In genomic region chr17:81884520-81884919, GRCh38 we compare ENCODE assay signal across 13 cellular contexts. TPM values are rescaled to one million over a fixed set of nuclear protein-coding genes. Genes with fewer than 3 reads are reported as not detected.
DNase-seq lines count a peak whose midpoint lies in the region; ATAC-seq and TF ChIP-seq lines count a peak whose summit lies in the region.
"Had no signal": no experiment of that assay in that cellular context is flagged by ENCODE, and none has a peak within 500 bp of the region (broad histone marks: within the 10 kb centered on the region; RNA-seq: fewer than 3 reads in every experiment).

No MANE protein-coding gene starts in this region.

- H3K9me3 ChIP-seq in T-helper 17 cell (ENCODE audit: control insufficient read depth, low read length, poor library complexity, severe bottlenecking), result no peaks in the 10 kb centered on the region

- peak; percentile 25 for ATAC-seq in activated CD8-positive, alpha-beta memory T cell treated with anti-CD3 and anti-CD28 coated beads, Interleukin-2, amount 10 ng/mL, durations not matched to agents 7 days and 5 days
- no peak for ATAC-seq in T-helper 17 cell
- peak; percentile 23 to 69 for ATAC-seq in left cardiac atrium
- ATAC-seq in stimulated activated effector memory CD8-positive, alpha-beta T cell treated with anti-CD3 and anti-CD28 coated beads, Interleukin-12 subunit alpha, Interleukin-12 subunit beta, amount 100 ng/mL, for 72 hours, result peak; percentile 34

- H3K27me3 Mint-ChIP-seq in activated CD8-positive, alpha-beta memory T cell treated with anti-CD3 and anti-CD28 coated beads, Interleukin-2, amount 10 ng/mL, durations not matched to agents 7 days and 5 days, result no peaks in the 10 kb centered on the region
- H3K27me3 Mint-ChIP-seq in T-helper 17 cell, result no peaks in the 10 kb centered on the region
- H3K27me3 Mint-ChIP-seq: activated CD4-positive, alpha-beta memory T cell treated with anti-CD3 and anti-CD28 coated beads, Interleukin-2, amount 10 ng/mL, durations not matched to agents 7 days and 5 days; naive thymus-derived CD4-positive, alpha-beta T cell had no signal

- TF ChIP-seq CTCF in GM10266 (IDR thresholded peaks at IDR 0.05; ENCODE audit: control insufficient read depth, insufficient read depth, low read depth, missing control alignments), result no peak

- DNase-seq in activated CD8-positive, alpha-beta memory T cell treated with anti-CD3 and anti-CD28 coated beads, Interleukin-2, amount 10 ng/mL, durations not matched to agents 7 days and 5 days, result no peak
- no peak for DNase-seq in activated CD8-positive, alpha-beta memory T cell treated with anti-CD3 and anti-CD28 coated beads for 24 hours
- DNase-seq in T-helper 17 cell (no peak), left cardiac atrium (no peak), DMS79 (lab: John Stamatoyannopoulos, UW) (no peak), AML-193 (lab: John Stamatoyannopoulos, UW) (no peak), GM10266 (ENCODE audit: extremely low spot score) (no peak)
- DNase-seq in stimulated activated effector memory CD8-positive, alpha-beta T cell treated with anti-CD3 and anti-CD28 coated beads, Interleukin-12 subunit alpha, Interleukin-12 subunit beta, amount 100 ng/mL, for 72 hours (ENCODE audit: low spot score in 2 of 2), result no peak
- DNase-seq: activated CD4-positive, alpha-beta memory T cell treated with anti-CD3 and anti-CD28 coated beads, Interleukin-2, amount 10 ng/mL, durations not matched to agents 7 days and 5 days; activated naive CD4-positive, alpha-beta T cell treated with Interleukin-2 at 50 U/mL for 16 hours; erythroblast; naive thymus-derived CD4-positive, alpha-beta T cell; trophoblast cell had no signal

- H3K36me3 Mint-ChIP-seq in activated CD8-positive, alpha-beta memory T cell treated with anti-CD3 and anti-CD28 coated beads, Interleukin-2, amount 10 ng/mL, durations not matched to agents 7 days and 5 days, result peaks cover 51% of the 10 kb centered on the region
- H3K36me3 Mint-ChIP-seq in T-helper 17 cell (ENCODE audit: low read depth), result peaks cover 10% of the 10 kb centered on the region
- H3K36me3 Mint-ChIP-seq in stimulated activated effector memory CD8-positive, alpha-beta T cell treated with anti-CD3 and anti-CD28 coated beads, Interleukin-12 subunit alpha, Interleukin-12 subunit beta, amount 100 ng/mL, for 72 hours, result peaks cover 100% of the 10 kb centered on the region

- H3K4me3 Mint-ChIP-seq in activated CD8-positive, alpha-beta memory T cell treated with anti-CD3 and anti-CD28 coated beads, Interleukin-2, amount 10 ng/mL, durations not matched to agents 7 days and 5 days, result no peak overlapping the region
- no peak overlapping the region for H3K4me3 Mint-ChIP-seq in T-helper 17 cell
- H3K4me3 Mint-ChIP-seq in stimulated activated effector memory CD8-positive, alpha-beta T cell treated with anti-CD3 and anti-CD28 coated beads, Interleukin-12 subunit alpha, Interleukin-12 subunit beta, amount 100 ng/mL, for 72 hours, result no peak overlapping the region
- H3K4me3 Mint-ChIP-seq: activated CD4-positive, alpha-beta memory T cell treated with anti-CD3 and anti-CD28 coated beads, Interleukin-2, amount 10 ng/mL, durations not matched to agents 7 days and 5 days; naive thymus-derived CD4-positive, alpha-beta T cell had no signal

- H3K9me3 Mint-ChIP-seq in activated CD8-positive, alpha-beta memory T cell treated with anti-CD3 and anti-CD28 coated beads, Interleukin-2, amount 10 ng/mL, durations not matched to agents 7 days and 5 days (ENCODE audit: low read depth), result no peaks in the 10 kb centered on the region
- no peaks in the 10 kb centered on the region for H3K9me3 Mint-ChIP-seq in stimulated activated effector memory CD8-positive, alpha-beta T cell treated with anti-CD3 and anti-CD28 coated beads, Interleukin-12 subunit alpha, Interleukin-12 subunit beta, amount 100 ng/mL, for 72 hours
- H3K9me3 Mint-ChIP-seq: activated CD4-positive, alpha-beta memory T cell treated with anti-CD3 and anti-CD28 coated beads, Interleukin-2, amount 10 ng/mL, durations not matched to agents 7 days and 5 days had no signal

- intact Hi-C loops in left cardiac atrium (cut with DNase I), result no loop called here

- no peak overlapping the region for H3K27ac Mint-ChIP-seq in activated CD8-positive, alpha-beta memory T cell treated with anti-CD3 and anti-CD28 coated beads, Interleukin-2, amount 10 ng/mL, durations not matched to agents 7 days and 5 days
- H3K27ac Mint-ChIP-seq in T-helper 17 cell, result peak overlapping the region; percentile 81
- H3K27ac Mint-ChIP-seq in stimulated activated effector memory CD8-positive, alpha-beta T cell treated with anti-CD3 and anti-CD28 coated beads, Interleukin-12 subunit alpha, Interleukin-12 subunit beta, amount 100 ng/mL, for 72 hours, result no peak overlapping the region
- H3K27ac Mint-ChIP-seq: activated CD4-positive, alpha-beta memory T cell treated with anti-CD3 and anti-CD28 coated beads, Interleukin-2, amount 10 ng/mL, durations not matched to agents 7 days and 5 days had no signal

- peaks cover 18% of the 10 kb centered on the region for H3K4me1 Mint-ChIP-seq in activated CD8-positive, alpha-beta memory T cell treated with anti-CD3 and anti-CD28 coated beads, Interleukin-2, amount 10 ng/mL, durations not matched to agents 7 days and 5 days
- peaks cover 13% of the 10 kb centered on the region for H3K4me1 Mint-ChIP-seq in T-helper 17 cell
- H3K4me1 Mint-ChIP-seq in stimulated activated effector memory CD8-positive, alpha-beta T cell treated with anti-CD3 and anti-CD28 coated beads, Interleukin-12 subunit alpha, Interleukin-12 subunit beta, amount 100 ng/mL, for 72 hours, result peaks cover 29% of the 10 kb centered on the region

- CTCF ChIA-PET in activated CD8-positive, alpha-beta memory T cell treated with anti-CD3 and anti-CD28 coated beads, Interleukin-2, amount 10 ng/mL, durations not matched to agents 7 days and 5 days (lab: Charles Lee), result interaction anchor here (1.5 kb wide), 1 partner anchor 137 kb away, joined by 3 read pairs; no protein-coding TSS in a partner anchor

RNA-seq across cellular contexts. Expression of gene ALYREF, which starts 6.9 kb away (rescaled TPM):
- 100 to 1,000 TPM; 215 to 236 TPM for total RNA-seq in activated CD8-positive, alpha-beta memory T cell treated with anti-CD3 and anti-CD28 coated beads, Interleukin-2, amount 10 ng/mL, durations not matched to agents 7 days and 5 days
- total RNA-seq in T-helper 17 cell, result 10 to 100 TPM; 79.9 to 88.8 TPM
- total RNA-seq in left cardiac atrium, result 10 to 100 TPM; 33.7 to 45.2 TPM

RNA-seq across cellular contexts. Expression of gene ANAPC11, which starts 7.0 kb away (rescaled TPM):
- 100 to 1,000 TPM; 138 to 155 TPM for total RNA-seq in activated CD8-positive, alpha-beta memory T cell treated with anti-CD3 and anti-CD28 coated beads, Interleukin-2, amount 10 ng/mL, durations not matched to agents 7 days and 5 days
- total RNA-seq in T-helper 17 cell (10 to 100 TPM; 32.8 to 36.2 TPM), left cardiac atrium (100 to 1,000 TPM; 133 to 155 TPM)

RNA-seq across cellular contexts. Expression of gene ARHGDIA, which starts 13.4 kb away (rescaled TPM):
- total RNA-seq in activated CD8-positive, alpha-beta memory T cell treated with anti-CD3 and anti-CD28 coated beads, Interleukin-2, amount 10 ng/mL, durations not matched to agents 7 days and 5 days, result 100 to 1,000 TPM; 693 to 725 TPM
- total RNA-seq in T-helper 17 cell (100 to 1,000 TPM; 564 to 643 TPM), left cardiac atrium (100 to 1,000 TPM; 168 to 252 TPM)

RNA-seq across cellular contexts. Expression of gene NPB, which starts 17.5 kb away (rescaled TPM):
- under 1 TPM in 1 of 2 experiments, not detected in 1; 0.23 TPM for total RNA-seq in activated CD8-positive, alpha-beta memory T cell treated with anti-CD3 and anti-CD28 coated beads, Interleukin-2, amount 10 ng/mL, durations not matched to agents 7 days and 5 days
- total RNA-seq in T-helper 17 cell (not detected), left cardiac atrium (under 1 TPM; 0.21 to 0.24 TPM)

RNA-seq across cellular contexts. Expression of gene P4HB, which starts 24.2 kb away (rescaled TPM):
- total RNA-seq in activated CD8-positive, alpha-beta memory T cell treated with anti-CD3 and anti-CD28 coated beads, Interleukin-2, amount 10 ng/mL, durations not matched to agents 7 days and 5 days, result 100 to 1,000 TPM; 333 to 416 TPM
- total RNA-seq in T-helper 17 cell (100 to 1,000 TPM; 281 to 320 TPM), left cardiac atrium (100 to 1,000 TPM; 403 to 414 TPM)
